ENCODE assay signal across 18 cellular contexts in the genomic region with DNA sequence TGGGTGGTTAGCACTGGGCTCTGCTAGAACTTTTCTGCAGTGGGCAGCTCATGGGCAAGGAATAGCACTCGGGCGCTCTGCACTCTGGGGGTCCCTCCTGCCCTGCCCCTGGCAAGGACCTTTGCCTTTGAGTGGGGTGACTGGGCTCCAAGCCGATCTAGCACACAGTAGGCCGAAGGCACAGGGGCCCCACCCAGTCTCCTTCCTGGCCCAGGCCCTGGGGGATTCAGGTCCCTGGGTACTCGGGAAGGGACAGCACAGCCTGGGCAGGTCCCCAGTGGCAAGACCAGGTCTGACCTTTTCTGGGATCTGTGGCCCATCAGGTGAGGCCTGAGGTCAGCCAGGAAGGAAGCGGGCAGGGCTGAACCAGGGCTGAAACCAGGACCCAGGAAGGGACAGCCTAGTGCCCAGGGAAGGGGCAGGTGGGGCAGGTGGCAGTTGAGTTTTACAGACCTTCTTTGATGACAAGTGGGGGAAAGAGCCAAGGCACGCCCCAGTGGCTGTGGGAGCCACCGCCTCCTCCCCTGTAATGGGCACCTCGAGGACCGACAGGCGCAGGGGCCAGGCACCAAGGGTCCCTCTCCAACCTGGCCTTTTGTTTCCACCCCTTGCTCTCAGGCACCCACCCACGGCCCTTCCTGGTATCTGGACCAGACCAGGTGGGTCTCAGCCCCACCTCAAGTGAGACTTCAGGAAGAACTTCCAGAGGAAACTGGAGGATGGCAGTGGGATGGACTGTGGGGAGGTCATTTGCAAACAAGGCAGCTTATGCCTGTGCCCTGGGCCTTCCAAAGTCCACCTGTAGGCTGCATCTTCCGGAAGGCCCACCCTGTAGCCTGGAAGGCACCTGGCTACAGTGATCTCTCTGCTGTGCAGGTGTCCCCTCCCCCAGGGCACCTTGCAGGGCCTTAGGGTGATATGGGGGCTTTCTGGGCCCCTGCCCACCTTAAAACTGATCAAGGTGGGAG. TPM values are rescaled to one million over a fixed set of nuclear protein-coding genes. Genes with fewer than 3 reads are reported as not detected.
DNase-seq lines count a peak whose midpoint lies in the region; ATAC-seq and TF ChIP-seq lines count a peak whose summit lies in the region.
"Had no signal": no experiment of that assay in that cellular context is flagged by ENCODE, and none has a peak within 500 bp of the region (broad histone marks: within the 10 kb centered on the region; RNA-seq: fewer than 3 reads in every experiment).

No MANE protein-coding gene starts in this region.

- no peak overlapping the region for H2AFZ ChIP-seq in GM23338

- peaks cover 67% of the 10 kb centered on the region for H3K27me3 Mint-ChIP-seq in GM23338 (ENCODE audit: insufficient read depth, low read depth, poor library complexity)
- peaks cover 21% of the 10 kb centered on the region for H3K27me3 Mint-ChIP-seq in central memory CD8-positive, alpha-beta T cell
- peaks cover 0 to 30% (median 6%) of the 10 kb centered on the region in 5 donors for H3K27me3 Mint-ChIP-seq in naive thymus-derived CD4-positive, alpha-beta T cell
- H3K27me3 Mint-ChIP-seq in Calu3 (ENCODE audit: unreplicated experiment): no peaks in the 10 kb centered on the region

- POLR2A ChIA-PET in naive thymus-derived CD4-positive, alpha-beta T cell (lab: Charles Lee): no interaction called here

- H3K27me3 ChIP-seq in BLaER1 treated with 17β-estradiol and CSF1 and Interleukin-3, amounts not matched to agents 10 nM and 100 nM: peaks cover 37 to 55% (median 42%) of the 10 kb centered on the region in 11 experiments
- H3K27me3 ChIP-seq in GM23338 (ENCODE audit: insufficient read depth): peaks cover 90% of the 10 kb centered on the region
- no peaks in the 10 kb centered on the region for H3K27me3 ChIP-seq in naive thymus-derived CD4-positive, alpha-beta T cell (ENCODE audit: control insufficient read depth in 2 of 2, insufficient read depth in 2 of 2, low read length in 2 of 2)

- H3K4me3 Mint-ChIP-seq in GM23338 (peak overlapping the region; percentile 59; the same call in 1 of the 3 replicates), Calu3 (ENCODE audit: low read depth, unreplicated experiment) (no peak overlapping the region)
- peak overlapping the region; percentile 34 for H3K4me3 Mint-ChIP-seq in central memory CD8-positive, alpha-beta T cell
- peak overlapping the region in 6 of 10 donors; percentile 7 to 71 (median 45) for H3K4me3 Mint-ChIP-seq in naive thymus-derived CD4-positive, alpha-beta T cell
- H3K4me3 Mint-ChIP-seq: type B pancreatic cell had no signal

- ATAC-seq in GM23338 (no peak), HG02678 (IDR thresholded peaks at IDR 0.05; ENCODE audit: unreplicated experiment) (no peak)
- no peak for ATAC-seq in central memory CD8-positive, alpha-beta T cell (replicated peaks; ENCODE audit: extremely low read depth, poor library complexity, severe bottlenecking)
- ATAC-seq in naive thymus-derived CD4-positive, alpha-beta T cell: no peak
- ATAC-seq: activated CD4-positive, CD25-positive, alpha-beta regulatory T cell treated with anti-CD3 and anti-CD28 coated beads, Interleukin-2, amount 50 U/mL, for 24 hours had no signal

- H3K9ac ChIP-seq in BLaER1 treated with 17β-estradiol and CSF1 and Interleukin-3, amounts not matched to agents 10 nM and 100 nM: no peak overlapping the region; a peak in 1 of 22 replicates

- intact Hi-C loops in naive thymus-derived CD4-positive, alpha-beta T cell (cut with micrococcal nuclease): loop anchor here in 1 of 2 donors (10.0 kb wide), 1 partner anchor 149 kb away; no protein-coding TSS in a partner anchor
- intact Hi-C loops in Calu3 (cut with micrococcal nuclease; ENCODE audit: unreplicated experiment): no loop called here

- no peaks in the 10 kb centered on the region for H3F3A ChIP-seq in GM23338 (replicated peaks; ENCODE audit: low read depth)

- no peak overlapping the region for H3K27ac ChIP-seq in BLaER1 treated with 17β-estradiol and CSF1 and Interleukin-3, amounts not matched to agents 10 nM and 100 nM
- H3K27ac ChIP-seq in GM23338 (ENCODE audit: low read depth): no peak overlapping the region
- H3K27ac ChIP-seq in naive thymus-derived CD4-positive, alpha-beta T cell (ENCODE audit: low read depth, low read length): no peak overlapping the region

- peak overlapping the region in 10 of 11 experiments; percentile 76 to 95 (median 88); a peak in 19 of 22 replicates for H3K4me2 ChIP-seq in BLaER1 treated with 17β-estradiol and CSF1 and Interleukin-3, amounts not matched to agents 10 nM and 100 nM
- H3K4me2 ChIP-seq in GM23338: peak overlapping the region; percentile 85; the same call in 1 of the 2 replicates

- H3K4me1 ChIP-seq in BLaER1 treated with 17β-estradiol and CSF1 and Interleukin-3, amounts not matched to agents 10 nM and 100 nM: peaks cover 18 to 55% (median 44%) of the 10 kb centered on the region in 10 experiments; a peak in 19 of 20 replicates
- H3K4me1 ChIP-seq in GM23338 (ENCODE audit: insufficient read depth): peaks cover 3% of the 10 kb centered on the region; the same call in 1 of the 2 replicates
- H3K4me1 ChIP-seq in naive thymus-derived CD4-positive, alpha-beta T cell (ENCODE audit: control insufficient read depth in 2 of 2, insufficient read depth in 2 of 2, low read length in 2 of 2): no peaks in the 10 kb centered on the region

- H3K4me3 ChIP-seq in BLaER1 treated with 17β-estradiol and CSF1 and Interleukin-3, amounts not matched to agents 10 nM and 100 nM: peak overlapping the region in 1 of 10 experiments; percentile 50; a peak in 1 of 20 replicates
- no peak overlapping the region for H3K4me3 ChIP-seq in GM23338
- no peak overlapping the region for H3K4me3 ChIP-seq in naive thymus-derived CD4-positive, alpha-beta T cell (ENCODE audit: low read length)

- CTCF ChIA-PET in naive thymus-derived CD4-positive, alpha-beta T cell (lab: Charles Lee): no interaction called here
- CTCF ChIA-PET in Calu3 (lab: Charles Lee): interaction anchor here (0.6 kb wide), 1 partner anchor 72 kb away, joined by 3 read pairs; no protein-coding TSS in a partner anchor

- no TSS peak for BruUV-seq in Calu3 (replicated peaks; lab: Mats Ljungman, UMichigan)

- peaks cover 0 to 39% (median 16%) of the 10 kb centered on the region in 11 experiments; a peak in 13 of 22 replicates for H4K20me1 ChIP-seq in BLaER1 treated with 17β-estradiol and CSF1 and Interleukin-3, amounts not matched to agents 10 nM and 100 nM
- H4K20me1 ChIP-seq in GM23338 (replicated peaks; ENCODE audit: insufficient read depth): peaks cover 3% of the 10 kb centered on the region; the same call in 1 of the 2 replicates

- H3K9me2 ChIP-seq in GM23338 (ENCODE audit: insufficient read depth): no peaks in the 10 kb centered on the region

- H3K9me3 Mint-ChIP-seq in GM23338 (no peaks in the 10 kb centered on the region), Calu3 (ENCODE audit: low read depth, unreplicated experiment) (no peaks in the 10 kb centered on the region)
- H3K9me3 Mint-ChIP-seq in central memory CD8-positive, alpha-beta T cell: no peaks in the 10 kb centered on the region
- peaks cover 0 to 2% (median 0%) of the 10 kb centered on the region in 11 donors for H3K9me3 Mint-ChIP-seq in naive thymus-derived CD4-positive, alpha-beta T cell
- H3K9me3 Mint-ChIP-seq: activated naive CD8-positive, alpha-beta T cell treated with anti-CD3 and anti-CD28 coated beads, Interleukin-2, amount 10 ng/mL, durations not matched to agents 7 days and 5 days; type B pancreatic cell had no signal

- no peaks in the 10 kb centered on the region for H3K79me2 ChIP-seq in GM23338 (replicated peaks; ENCODE audit: insufficient read depth)

- H3K36me3 ChIP-seq in BLaER1 treated with 17β-estradiol and CSF1 and Interleukin-3, amounts not matched to agents 10 nM and 100 nM: no peaks in the 10 kb centered on the region
- no peaks in the 10 kb centered on the region for H3K36me3 ChIP-seq in GM23338 (ENCODE audit: insufficient read depth)
- no peaks in the 10 kb centered on the region for H3K36me3 ChIP-seq in naive thymus-derived CD4-positive, alpha-beta T cell (ENCODE audit: control insufficient read depth in 2 of 3, insufficient read depth in 3 of 3, low read length in 3 of 3)

- H3K36me3 Mint-ChIP-seq in GM23338 (ENCODE audit: low read depth) (no peaks in the 10 kb centered on the region; the same call in 2 of the 3 replicates), Calu3 (ENCODE audit: insufficient read depth, unreplicated experiment) (peaks cover 10% of the 10 kb centered on the region)
- peaks cover 1% of the 10 kb centered on the region for H3K36me3 Mint-ChIP-seq in central memory CD8-positive, alpha-beta T cell (ENCODE audit: insufficient read depth)
- H3K36me3 Mint-ChIP-seq in naive thymus-derived CD4-positive, alpha-beta T cell: no peaks in the 10 kb centered on the region
- H3K36me3 Mint-ChIP-seq: activated naive CD8-positive, alpha-beta T cell treated with anti-CD3 and anti-CD28 coated beads, Interleukin-2, amount 10 ng/mL, durations not matched to agents 7 days and 5 days; type B pancreatic cell had no signal

- peaks cover 22% of the 10 kb centered on the region for H3K4me1 Mint-ChIP-seq in GM23338
- peaks cover 6% of the 10 kb centered on the region for H3K4me1 Mint-ChIP-seq in central memory CD8-positive, alpha-beta T cell
- H3K4me1 Mint-ChIP-seq in naive thymus-derived CD4-positive, alpha-beta T cell: peaks cover 0 to 17% (median 12%) of the 10 kb centered on the region in 7 donors
- H3K4me1 Mint-ChIP-seq in Calu3 (ENCODE audit: low read depth, unreplicated experiment): no peaks in the 10 kb centered on the region

- no peaks in the 10 kb centered on the region for H3K9me3 ChIP-seq in BLaER1 treated with 17β-estradiol and CSF1 and Interleukin-3, amounts not matched to agents 10 nM and 100 nM (replicated peaks in 1 of 11)
- no peaks in the 10 kb centered on the region for H3K9me3 ChIP-seq in naive thymus-derived CD4-positive, alpha-beta T cell (ENCODE audit: control insufficient read depth in 2 of 3, low read length in 3 of 3)

- no peak for DNase-seq in GM23338 (ENCODE audit: low spot score)
- no peak for DNase-seq in central memory CD8-positive, alpha-beta T cell (ENCODE audit: low spot score in 2 of 2)
- DNase-seq in naive thymus-derived CD4-positive, alpha-beta T cell: no peak
- DNase-seq in stimulated activated naive CD4-positive, alpha-beta T cell (lab: John Stamatoyannopoulos, UW): no peak
- DNase-seq in Calu3: no peak
- no peak for DNase-seq in stimulated activated CD4-positive, alpha-beta T cell treated with anti-CD3 and anti-CD28 coated beads, Interleukin-4, amount 100 ng/mL, for 4 hours
- DNase-seq: activated CD8-positive, alpha-beta memory T cell treated with anti-CD3 and anti-CD28 coated beads for 24 hours; activated naive CD8-positive, alpha-beta T cell treated with anti-CD3 and anti-CD28 coated beads, Interleukin-2, amount 10 ng/mL, durations not matched to agents 7 days and 5 days; COR-L47; NCI-H1092; NCI-H2081; NCI-H510A had no signal

- no peak for TF ChIP-seq CTCF in GM23338 (conservative IDR thresholded peaks at IDR 0.05; ENCODE audit: low read depth in 2 of 2)
- TF ChIP-seq CTCF in Calu3 (IDR thresholded peaks at IDR 0.05; ENCODE audit: unreplicated experiment): no peak

- H3K27ac Mint-ChIP-seq in GM23338: no peak overlapping the region
- no peak overlapping the region for H3K27ac Mint-ChIP-seq in central memory CD8-positive, alpha-beta T cell (ENCODE audit: low read depth)
- no peak overlapping the region for H3K27ac Mint-ChIP-seq in naive thymus-derived CD4-positive, alpha-beta T cell
- no peak overlapping the region for H3K27ac Mint-ChIP-seq in Calu3 (ENCODE audit: unreplicated experiment)
- H3K27ac Mint-ChIP-seq: activated naive CD8-positive, alpha-beta T cell treated with anti-CD3 and anti-CD28 coated beads, Interleukin-2, amount 10 ng/mL, durations not matched to agents 7 days and 5 days; type B pancreatic cell had no signal

RNA-seq across cellular contexts. Expression of gene AIFM3, which starts 0.9 kb away (rescaled TPM):
- 0.45 and 1.7 TPM in 2 replicates for total RNA-seq in GM23338 (2014; rRNA removed; shearing (Covaris generic))
- polyA plus RNA-seq in GM23338 (2016; fragmentation: Nextera tagmentation; extraction: Ambion mirVana): 1.4 and 1.5 TPM in 2 replicates
- total RNA-seq in naive thymus-derived CD4-positive, alpha-beta T cell: 1 to 10 TPM in 3 of 5 experiments, under 1 TPM in 2; 0.24 to 9.0 (median 1.2) TPM
- polyA plus RNA-seq in naive thymus-derived CD4-positive, alpha-beta T cell: under 1 TPM; 0.17 to 0.32 TPM
- 3.1 and 4.2 TPM in 2 replicates for total RNA-seq in Calu3 (2022)
- total RNA-seq: endothelial cell of umbilical vein, LHCN-M2 had no signal

RNA-seq across cellular contexts. Expression of gene LZTR1, which starts 15.9 kb away (rescaled TPM):
- 39.9 and 41.1 TPM in 2 replicates for total RNA-seq in GM23338 (2014; rRNA removed; shearing (Covaris generic))
- polyA plus RNA-seq in GM23338 (2016; fragmentation: Nextera tagmentation; extraction: Ambion mirVana): 7.7 and 9.2 TPM in 2 replicates
- total RNA-seq in naive thymus-derived CD4-positive, alpha-beta T cell: 100 to 1,000 TPM in 2 of 5 experiments, 10 to 100 TPM in 3; 61.8 to 104 (median 74.2) TPM
- polyA plus RNA-seq in naive thymus-derived CD4-positive, alpha-beta T cell: 10 to 100 TPM; 11.4 to 15.6 TPM
- 49.3 and 55.4 TPM in 2 replicates for total RNA-seq in Calu3 (2022)

RNA-seq across cellular contexts. Expression of gene THAP7, which starts 35.7 kb away (rescaled TPM):
- 25.9 and 38.8 TPM in 2 replicates for total RNA-seq in GM23338 (2014; rRNA removed; shearing (Covaris generic))
- polyA plus RNA-seq in GM23338 (2016; fragmentation: Nextera tagmentation; extraction: Ambion mirVana): 20.4 and 21.8 TPM in 2 replicates
- total RNA-seq in naive thymus-derived CD4-positive, alpha-beta T cell: 10 to 100 TPM; 25.8 to 73.3 (median 64.7) TPM
- 10 to 100 TPM; 53.8 to 69.3 TPM for polyA plus RNA-seq in naive thymus-derived CD4-positive, alpha-beta T cell
- 24.5 and 25.3 TPM in 2 replicates for total RNA-seq in Calu3 (2022)

RNA-seq across cellular contexts. Expression of gene P2RX6, which starts 48.8 kb away (rescaled TPM):
- total RNA-seq in GM23338 (2014; rRNA removed; shearing (Covaris generic)): not detected in 2 replicates
- polyA plus RNA-seq in GM23338 (2016; fragmentation: Nextera tagmentation; extraction: Ambion mirVana): not detected in 2 replicates
- 1 to 10 TPM in 2 of 5 experiments, under 1 TPM in 3; 0.46 to 1.7 (median 0.66) TPM for total RNA-seq in naive thymus-derived CD4-positive, alpha-beta T cell
- polyA plus RNA-seq in naive thymus-derived CD4-positive, alpha-beta T cell: under 1 TPM in 1 of 2 donors, not detected in 1; 0.15 TPM
- 0.26 and 0.42 TPM in 2 replicates for total RNA-seq in Calu3 (2022)
- total RNA-seq: endothelial cell of umbilical vein had no signal

RNA-seq across cellular contexts. Expression of gene CRKL, which starts 49.0 kb away (rescaled TPM):
- total RNA-seq in GM23338 (2014; rRNA removed; shearing (Covaris generic)): 97.6 and 104 TPM in 2 replicates
- polyA plus RNA-seq in GM23338 (2016; fragmentation: Nextera tagmentation; extraction: Ambion mirVana): 39.5 and 40.7 TPM in 2 replicates
- total RNA-seq in naive thymus-derived CD4-positive, alpha-beta T cell: 10 to 100 TPM; 38.9 to 82.7 (median 77.8) TPM
- polyA plus RNA-seq in naive thymus-derived CD4-positive, alpha-beta T cell: 10 to 100 TPM; 44.7 to 65.8 TPM
- total RNA-seq in Calu3 (2022): 68.0 and 69.9 TPM in 2 replicates
